ENCODE assay signal across 15 cellular contexts in genomic region chr17:14080847-14081251, GRCh38. TPM values are rescaled to one million over a fixed set of nuclear protein-coding genes. Genes with fewer than 3 reads are reported as not detected.
DNase-seq lines count a peak whose midpoint lies in the region; TF ChIP-seq lines count a peak whose summit lies in the region.
"Had no signal": no experiment of that assay in that cellular context is flagged by ENCODE, and none has a peak within 500 bp of the region (broad histone marks: within the 10 kb centered on the region; RNA-seq: fewer than 3 reads in every experiment).

No MANE protein-coding gene starts in this region.

- no peak overlapping the region for H3K4me3 ChIP-seq in MM.1S (ENCODE audit: low read length)

- peak overlapping the region; percentile 47 for H3K27ac Mint-ChIP-seq in T-helper 1 cell treated with Interleukin-12 subunit alpha and Interleukin-12 subunit beta and Interleukin-4 antibody, amounts not matched to agents 30 μg/mL and 1 μg/mL, for 36 hours
- H3K27ac Mint-ChIP-seq in progenitor cell of endocrine pancreas = peak overlapping the region; percentile 53

- H3K4me3 Mint-ChIP-seq in T-helper 1 cell treated with Interleukin-12 subunit alpha and Interleukin-12 subunit beta and Interleukin-4 antibody, amounts not matched to agents 30 μg/mL and 1 μg/mL, for 36 hours = no peak overlapping the region
- H3K4me3 Mint-ChIP-seq in progenitor cell of endocrine pancreas (ENCODE audit: low read depth) = no peak overlapping the region
- H3K4me3 Mint-ChIP-seq: CD8-positive, alpha-beta memory T cell; central memory CD8-positive, alpha-beta T cell had no signal

- H3K4me1 ChIP-seq in MM.1S (ENCODE audit: low read length) = no peaks in the 10 kb centered on the region

- H3K79me2 ChIP-seq in MM.1S (ENCODE audit: low read length) = peaks cover 41% of the 10 kb centered on the region

- no peaks in the 10 kb centered on the region for H3K27me3 ChIP-seq in MM.1S (replicated peaks; ENCODE audit: insufficient read depth, low read length)

- H3K9ac ChIP-seq in MM.1S (ENCODE audit: low read length) = no peak overlapping the region

- H3K9me2 ChIP-seq in MM.1S (replicated peaks; ENCODE audit: insufficient read depth, low read length) = no peaks in the 10 kb centered on the region

- H3K27me3 Mint-ChIP-seq in T-helper 1 cell treated with Interleukin-12 subunit alpha and Interleukin-12 subunit beta and Interleukin-4 antibody, amounts not matched to agents 30 μg/mL and 1 μg/mL, for 36 hours (ENCODE audit: low read depth) = no peaks in the 10 kb centered on the region
- no peaks in the 10 kb centered on the region for H3K27me3 Mint-ChIP-seq in progenitor cell of endocrine pancreas
- H3K27me3 Mint-ChIP-seq: CD8-positive, alpha-beta memory T cell; central memory CD8-positive, alpha-beta T cell had no signal

- H3K9me3 ChIP-seq in MM.1S (replicated peaks; ENCODE audit: insufficient read depth, low read length) = no peaks in the 10 kb centered on the region

- H3K36me3 ChIP-seq in MM.1S (replicated peaks; ENCODE audit: insufficient read depth, low read length) = peaks cover 4% of the 10 kb centered on the region; the same call in 1 of the 2 replicates

- DNase-seq in T-helper 1 cell = no peak
- DNase-seq in MV-4-11 (lab: John Stamatoyannopoulos, UW) = peak; percentile 54
- peak; percentile 37 for DNase-seq in dedifferentiated amniotic fluid mesenchymal stem cell (ENCODE audit: extremely low spot score)
- no peak for DNase-seq in progenitor cell of endocrine pancreas (ENCODE audit: low spot score, unreplicated experiment)
- no peak for DNase-seq in MM.1S
- DNase-seq in stimulated activated CD4-positive, alpha-beta T cell treated with anti-CD3 and anti-CD28 coated beads, Interleukin-1b, Interleukin-23, amount 100 ng/mL, for 48 hours = no peak
- no peak for DNase-seq in SKM-1 (lab: John Stamatoyannopoulos, UW; ENCODE audit: unreplicated experiment)
- DNase-seq: activated CD4-positive, CD25-positive, alpha-beta regulatory T cell treated with anti-CD3 and anti-CD28 coated beads, Interleukin-2, amount 50 U/mL, for 72 hours; CD8-positive, alpha-beta memory T cell; NCI-H774; right cardiac atrium had no signal

- H3K27ac ChIP-seq in MM.1S (ENCODE audit: low read length) = no peak overlapping the region
- H3K27ac ChIP-seq: 22Rv1, RWPE1 had no signal

- H3K4me2 ChIP-seq in MM.1S (ENCODE audit: low read depth, low read length) = no peak overlapping the region

- TF ChIP-seq CTCF in progenitor cell of endocrine pancreas (IDR thresholded peaks at IDR 0.05; ENCODE audit: unreplicated experiment) = no peak
- no peak for TF ChIP-seq CTCF in MM.1S (IDR thresholded peaks at IDR 0.05; ENCODE audit: low read length)

- H4K20me1 ChIP-seq in MM.1S (ENCODE audit: insufficient read depth, low read length) = no peaks in the 10 kb centered on the region

- H2AFZ ChIP-seq in MM.1S (ENCODE audit: low read length) = no peak overlapping the region

- H3K4me1 Mint-ChIP-seq in T-helper 1 cell treated with Interleukin-12 subunit alpha and Interleukin-12 subunit beta and Interleukin-4 antibody, amounts not matched to agents 30 μg/mL and 1 μg/mL, for 36 hours (ENCODE audit: low read depth) = peaks cover 33% of the 10 kb centered on the region
- H3K4me1 Mint-ChIP-seq in progenitor cell of endocrine pancreas (ENCODE audit: low read depth) = peaks cover 5% of the 10 kb centered on the region

- no peaks in the 10 kb centered on the region for H3F3A ChIP-seq in MM.1S (ENCODE audit: insufficient read depth, low read length)

- H3K9me3 Mint-ChIP-seq in T-helper 1 cell treated with Interleukin-12 subunit alpha and Interleukin-12 subunit beta and Interleukin-4 antibody, amounts not matched to agents 30 μg/mL and 1 μg/mL, for 36 hours = no peaks in the 10 kb centered on the region
- no peaks in the 10 kb centered on the region for H3K9me3 Mint-ChIP-seq in progenitor cell of endocrine pancreas (ENCODE audit: low read depth)
- H3K9me3 Mint-ChIP-seq: CD8-positive, alpha-beta memory T cell; central memory CD8-positive, alpha-beta T cell had no signal

- H3K36me3 Mint-ChIP-seq in T-helper 1 cell treated with Interleukin-12 subunit alpha and Interleukin-12 subunit beta and Interleukin-4 antibody, amounts not matched to agents 30 μg/mL and 1 μg/mL, for 36 hours (ENCODE audit: low read depth) = peaks cover 46% of the 10 kb centered on the region
- H3K36me3 Mint-ChIP-seq in progenitor cell of endocrine pancreas (ENCODE audit: insufficient read depth) = peaks cover 20% of the 10 kb centered on the region

RNA-seq across cellular contexts. Expression of gene COX10, which starts 11.5 kb away (rescaled TPM):
- total RNA-seq in progenitor cell of endocrine pancreas = 22.8 and 24.0 TPM in 2 replicates

Comparison
In these comparisons a context has a peak if more than half of its experiments do, and no peak if none do; other contexts are left out.
1. DNase-seq: peak in MV-4-11 (single experiment) and dedifferentiated amniotic fluid mesenchymal stem cell (single experiment); none in T-helper 1 cell (0 of 5), progenitor cell of endocrine pancreas (single experiment), MM.1S (single experiment), stimulated activated CD4-positive, alpha-beta T cell treated with anti-CD3 and anti-CD28 coated beads, Interleukin-1b, Interleukin-23, amount 100 ng/mL, for 48 hours (single experiment) and SKM-1 (single experiment).